7 cellular contexts compared by ENCODE assay signal in the genomic region with DNA sequence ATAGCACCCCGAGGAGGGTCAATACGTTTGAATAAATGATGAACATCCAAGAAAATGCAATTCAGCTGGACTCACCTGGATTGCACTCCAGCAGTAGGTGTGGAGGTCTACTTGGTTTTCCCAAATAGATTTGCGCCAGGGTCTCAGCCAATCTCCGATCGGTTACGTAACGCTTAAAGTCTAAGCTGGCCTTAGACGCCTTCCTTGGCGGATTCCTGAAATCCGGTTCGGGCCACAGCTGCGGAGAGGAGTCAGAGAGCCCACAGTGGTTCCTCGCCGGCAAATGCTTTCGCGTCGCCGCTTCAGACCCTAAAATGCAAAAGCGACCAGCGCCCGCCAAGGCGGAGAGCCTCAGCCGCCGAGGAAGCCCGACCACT. TPM values are rescaled to one million over a fixed set of nuclear protein-coding genes. Genes with fewer than 3 reads are reported as not detected.
DNase-seq lines count a peak whose midpoint lies in the region; ATAC-seq, FAIRE-seq and TF ChIP-seq lines count a peak whose summit lies in the region.

No MANE protein-coding gene starts in this region.

- peaks cover 22% of the 10 kb centered on the region for H3K36me3 Mint-ChIP-seq in activated naive CD8-positive, alpha-beta T cell treated with anti-CD3 and anti-CD28 coated beads, Interleukin-2, amount 50 U/mL, for 24 hours (ENCODE audit: low read depth)

- ATAC-seq in HG03432 (IDR thresholded peaks at IDR 0.05; ENCODE audit: unreplicated experiment) = peak; percentile 0
- ATAC-seq in activated naive CD8-positive, alpha-beta T cell treated with anti-CD3 and anti-CD28 coated beads, Interleukin-2, amount 50 U/mL, for 24 hours = no peak

- peaks cover 54% of the 10 kb centered on the region for H3K4me1 Mint-ChIP-seq in activated naive CD8-positive, alpha-beta T cell treated with anti-CD3 and anti-CD28 coated beads, Interleukin-2, amount 50 U/mL, for 24 hours

- H3K27ac Mint-ChIP-seq in activated naive CD8-positive, alpha-beta T cell treated with anti-CD3 and anti-CD28 coated beads, Interleukin-2, amount 50 U/mL, for 24 hours = peak overlapping the region; percentile 93

- DNase-seq in GM12892 (ENCODE audit: insufficient read length) (peak; percentile 12), iris pigment epithelial cell (ENCODE audit: low read depth) (peak; percentile 77), superior temporal gyrus (ENCODE audit: extremely low spot score) (peak; percentile 24), DMS79 (lab: John Stamatoyannopoulos, UW) (no peak), Ammon's horn (ENCODE audit: low spot score) (no peak)
- DNase-seq in activated naive CD8-positive, alpha-beta T cell treated with anti-CD3 and anti-CD28 coated beads, Interleukin-2, amount 50 U/mL, for 24 hours = no peak

- no peaks in the 10 kb centered on the region for H3K27me3 Mint-ChIP-seq in activated naive CD8-positive, alpha-beta T cell treated with anti-CD3 and anti-CD28 coated beads, Interleukin-2, amount 50 U/mL, for 24 hours

- FAIRE-seq in GM12892 (lab: Jason Lieb, UNC) = no peak

- no peaks in the 10 kb centered on the region for H3K9me3 Mint-ChIP-seq in activated naive CD8-positive, alpha-beta T cell treated with anti-CD3 and anti-CD28 coated beads, Interleukin-2, amount 50 U/mL, for 24 hours

- TF ChIP-seq POLR2A in GM12892 (IDR thresholded peaks at IDR 0.05; ENCODE audit: low read depth, low read length) = no peak

- peak overlapping the region; percentile 98 for H3K4me3 Mint-ChIP-seq in activated naive CD8-positive, alpha-beta T cell treated with anti-CD3 and anti-CD28 coated beads, Interleukin-2, amount 50 U/mL, for 24 hours

RNA-seq across cellular contexts. Expression of a gene that starts 0.3 kb away (rescaled TPM):
- polyA plus RNA-seq in GM12892 (2012; ENCODE audit: missing spikeins) = 20.8 TPM

RNA-seq across cellular contexts. Expression of a gene that starts 0.5 kb away (rescaled TPM):
- 7.7 TPM for polyA plus RNA-seq in GM12892 (2012; ENCODE audit: missing spikeins)

RNA-seq across cellular contexts. Expression of a gene that starts 58.7 kb away (rescaled TPM):
- polyA plus RNA-seq in GM12892 (2012; ENCODE audit: missing spikeins) = 30.2 TPM

Comparison
In these comparisons a context has a peak if more than half of its experiments do, and no peak if none do; other contexts are left out.
1. DNase-seq: peak in GM12892 (single experiment), iris pigment epithelial cell (single experiment) and superior temporal gyrus (single experiment); none in activated naive CD8-positive, alpha-beta T cell treated with anti-CD3 and anti-CD28 coated beads, Interleukin-2, amount 50 U/mL, for 24 hours (single experiment), DMS79 (single experiment) and Ammon's horn (single experiment).